ENCODE assay signal across 22 cellular contexts in the genomic region with DNA sequence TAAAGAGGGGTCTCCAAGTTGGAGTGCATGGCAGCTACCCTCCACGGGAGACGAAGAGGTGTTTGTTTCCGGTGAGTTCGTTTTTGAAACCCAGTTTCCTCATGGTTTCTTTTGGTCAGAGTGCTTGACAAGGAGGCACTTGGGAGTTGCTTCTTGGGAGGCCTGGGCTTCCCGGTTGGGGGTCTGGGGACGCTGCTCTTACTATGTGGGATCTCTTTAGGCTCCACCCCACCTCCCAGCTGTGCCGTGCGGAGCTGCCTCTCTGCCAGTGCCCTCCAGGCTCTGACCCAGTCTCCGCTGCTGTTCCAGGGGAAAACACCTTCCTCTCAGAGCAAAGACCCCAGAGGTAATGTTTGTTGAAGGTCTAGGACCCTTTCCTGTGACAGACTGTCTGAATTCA. TPM values are rescaled to one million over a fixed set of nuclear protein-coding genes. Genes with fewer than 3 reads are reported as not detected.
A peak's percentile ranks its signal among the peaks of the same experiment; 100 is the strongest.
DNase-seq lines count a peak whose midpoint lies in the region; ATAC-seq and TF ChIP-seq lines count a peak whose summit lies in the region.
"Had no signal": no experiment of that assay in that cellular context is flagged by ENCODE, and none has a peak within 500 bp of the region (broad histone marks: within the 10 kb centered on the region; RNA-seq: fewer than 3 reads in every experiment).

No MANE protein-coding gene starts in this region.

- H3K9me3 ChIP-seq in heart left ventricle (no peaks in the 10 kb centered on the region), PC-3 (ENCODE audit: low read length) (no peaks in the 10 kb centered on the region)
- H3K9me3 ChIP-seq: SJSA1 had no signal

- POLR2A ChIA-PET in PC-3 (lab: Charles Lee; ENCODE audit: unreplicated experiment) = no interaction called here

- WGBS in heart left ventricle, 4 donors = 86 to 95% (median 93%) methylated on average over 9 of the region's 9 CpGs

- TF ChIP-seq CTCF in heart left ventricle (IDR thresholded peaks at IDR 0.05) (no peak), NB4 (IDR thresholded peaks at IDR 0.05; ENCODE audit: low read depth, low read length) (no peak), PC-3 (conservative IDR thresholded peaks at IDR 0.05; ENCODE audit: low read depth, low read length) (no peak)

- ATAC-seq in heart left ventricle (no peak), PC-3 (no peak)

- no peak overlapping the region for H3K27ac ChIP-seq in heart left ventricle
- H3K27ac ChIP-seq in PC-3 (ENCODE audit: low read length) = no peak overlapping the region
- H3K27ac ChIP-seq: PC-9, SJSA1 had no signal

- intact Hi-C loops in cardiac septum (cut with DNase I) = no loop called here
- intact Hi-C loops in heart left ventricle (cut with DNase I) = no loop called here
- intact Hi-C loops in PC-3 (cut with micrococcal nuclease) = no loop called here

- H3K9me2 ChIP-seq in PC-3 (replicated peaks; ENCODE audit: low read length) = no peaks in the 10 kb centered on the region

- no peak overlapping the region for H3K4me2 ChIP-seq in PC-3 (ENCODE audit: low read length)
- H3K4me2 ChIP-seq: PC-9 had no signal

- H3K36me3 ChIP-seq in heart left ventricle (peaks cover 0 to 59% (median 19%) of the 10 kb centered on the region in 9 donors), PC-3 (ENCODE audit: low read depth, low read length) (peaks cover 89% of the 10 kb centered on the region)

- no peak overlapping the region for H3K4me3 ChIP-seq in heart left ventricle
- no peak overlapping the region for H3K4me3 ChIP-seq in NB4 (ENCODE audit: low read depth, low read length)
- H3K4me3 ChIP-seq in PC-3 (ENCODE audit: low read length) = no peak overlapping the region
- H3K4me3 ChIP-seq: PC-9, SJSA1 had no signal

- peak; percentile 41 for DNase-seq in cardiac septum (ENCODE audit: low spot score)
- no peak for DNase-seq in heart left ventricle
- no peak for DNase-seq in NB4 (ENCODE audit: low read depth)
- peak; percentile 8 for DNase-seq in iPS-NIHi7 (ENCODE audit: extremely low spot score)
- DNase-seq in activated gamma-delta T cell (lab: John Stamatoyannopoulos, UW) = no peak
- no peak for DNase-seq in glomerular visceral epithelial cell (ENCODE audit: extremely low spot score)
- DNase-seq in PC-3 = no peak
- DNase-seq: AML-193; C1 segment of cervical spinal cord; CD4-positive, alpha-beta memory T cell; COR-L47; NCI-H1092 treated with DMSO at 0.1 percent for 48 hours; NCI-H1436; NCI-H187 treated with DMSO at 0.1 percent for 48 hours; NCI-H446; NCI-H82; NK-92 treated with Interleukin-12 subunit alpha and Interleukin-12 subunit beta, amount 100 ng/mL, for 24 hours; PC-9; Right ventricle myocardium superior had no signal

- H2AFZ ChIP-seq in PC-3 (ENCODE audit: low read length) = no peak overlapping the region
- H2AFZ ChIP-seq: PC-9 had no signal

- no peaks in the 10 kb centered on the region for H3K79me2 ChIP-seq in PC-3 (ENCODE audit: low read length)

- CTCF ChIA-PET in PC-3 (lab: Charles Lee) = no interaction called here

- H3K9ac ChIP-seq in PC-3 (ENCODE audit: low read length) = no peak overlapping the region

- no peaks in the 10 kb centered on the region for H4K20me1 ChIP-seq in PC-3 (ENCODE audit: low read length)

- no peaks in the 10 kb centered on the region for H3F3A ChIP-seq in PC-3 (ENCODE audit: low read length, unreplicated experiment)

- no TSS peak for BruUV-seq in PC-3 (replicated peaks; lab: Mats Ljungman, UMichigan)

- H3K4me1 ChIP-seq in heart left ventricle = no peaks in the 10 kb centered on the region
- no peaks in the 10 kb centered on the region for H3K4me1 ChIP-seq in PC-3 (ENCODE audit: insufficient read depth, low read length)
- H3K4me1 ChIP-seq: SJSA1 had no signal

- no peaks in the 10 kb centered on the region for H3K27me3 ChIP-seq in heart left ventricle
- no peaks in the 10 kb centered on the region for H3K27me3 ChIP-seq in PC-3 (ENCODE audit: low read length)
- H3K27me3 ChIP-seq: SJSA1 had no signal

- TF ChIP-seq POLR2A in heart left ventricle (IDR thresholded peaks at IDR 0.05) (no peak), NB4 (IDR thresholded peaks at IDR 0.05; ENCODE audit: extremely low read depth, insufficient read length) (peak; percentile 2)

RNA-seq across cellular contexts. Expression of gene KIF7, which starts 29.6 kb away (rescaled TPM):
- total RNA-seq in cardiac septum (5.8 TPM), heart left ventricle (1 to 10 TPM; 2.7 to 9.2 (median 3.5) TPM), PC-3 (2014; rRNA removed) (18.8 and 27.2 TPM in 2 replicates)
- 1 to 10 TPM; 1.3 to 3.0 TPM for polyA plus RNA-seq in heart left ventricle
- total RNA-seq: CD4-positive, alpha-beta memory T cell had no signal
- polyA plus RNA-seq: CD4-positive, alpha-beta memory T cell had no signal

RNA-seq across cellular contexts. Expression of gene TICRR, which starts 50.4 kb away (rescaled TPM):
- total RNA-seq in cardiac septum = 0.03 TPM
- 1 to 10 TPM in 1 of 9 donors, under 1 TPM in 5, not detected in 3; 0.05 to 1.4 (median 0.10) TPM for total RNA-seq in heart left ventricle
- under 1 TPM in 1 of 2 donors, not detected in 1; 0.04 TPM for polyA plus RNA-seq in heart left ventricle
- total RNA-seq in PC-3 (2014; rRNA removed) = 14.3 and 18.4 TPM in 2 replicates

RNA-seq across cellular contexts. Expression of gene PLIN1, which starts 53.5 kb away (rescaled TPM):
- total RNA-seq in cardiac septum = 3.9 TPM
- total RNA-seq in heart left ventricle = 100 to 1,000 TPM in 1 of 9 donors, 10 to 100 TPM in 2, 1 to 10 TPM in 4, under 1 TPM in 2; 0.28 to 143 (median 3.3) TPM
- 10 to 100 TPM in 1 of 2 donors, 1 to 10 TPM in 1; 6.5 to 11.8 TPM for polyA plus RNA-seq in heart left ventricle
- total RNA-seq in PC-3 (2014; rRNA removed) = 1.0 and 1.3 TPM in 2 replicates
- total RNA-seq: H1, RPMI7951, SJSA1 had no signal

Comparison
In these comparisons a context has a peak if more than half of its experiments do, and no peak if none do; other contexts are left out.
1. DNase-seq: peak in cardiac septum (single experiment) and iPS-NIHi7 (single experiment); none in heart left ventricle (0 of 5), NB4 (single experiment), activated gamma-delta T cell (single experiment), glomerular visceral epithelial cell (single experiment) and PC-3 (single experiment).